In genomic region chr16:29721167-29721879, GRCh38 we compare ENCODE assay signal across 1 cellular context.
TF ChIP-seq lines count a peak whose summit lies in the region.

No MANE protein-coding gene starts in this region.

TF ChIP-seq in GM12878, 131 proteins besides CTCF, POLR2A, EP300 and RAD21:
- peak; percentile 69 for TF ChIP-seq CREB1 (IDR thresholded peaks at IDR 0.05; ENCODE audit: low read depth)
- peak; percentile 76 for TF ChIP-seq IKZF1 (conservative IDR thresholded peaks at IDR 0.05)
- peak; percentile 46; the same call in 1 of the 2 replicates for TF ChIP-seq RFX5 (IDR thresholded peaks at IDR 0.05; ENCODE audit: low read depth, low read length)
- TF ChIP-seq EED (IDR thresholded peaks at IDR 0.05; ENCODE audit: low read depth) = peak; percentile 32; the same call in 1 of the 2 replicates
- 0 out of 2 replicates have a peak, but pooled peaks have one; percentile 18 for TF ChIP-seq NBN (IDR thresholded peaks at IDR 0.05)
- TF ChIP-seq ATF7 (IDR thresholded peaks at IDR 0.05; ENCODE audit: low read depth) = peak; percentile 62
- TF ChIP-seq YY1 (IDR thresholded peaks at IDR 0.05; ENCODE audit: low read depth, low read length) = 0 out of 2 replicates have a peak, but pooled peaks have one; percentile 14
- TF ChIP-seq ZNF24 (IDR thresholded peaks at IDR 0.05) = 0 out of 2 replicates have a peak, but pooled peaks have one; percentile 14
- TF ChIP-seq SMC3 (IDR thresholded peaks at IDR 0.05; ENCODE audit: borderline replicate concordance, low read length) = peak; percentile 67
- TF ChIP-seq CREM (IDR thresholded peaks at IDR 0.05; ENCODE audit: low read depth) = peak; percentile 78
- peak; percentile 54 to 68 for TF ChIP-seq IKZF2 (IDR thresholded peaks at IDR 0.05)
- peak; percentile 28; the same call in 1 of the 2 replicates for TF ChIP-seq RUNX3 (IDR thresholded peaks at IDR 0.05; ENCODE audit: low read length)
- 0 out of 2 replicates have a peak, but pooled peaks have one; percentile 21 for TF ChIP-seq RELB (IDR thresholded peaks at IDR 0.05; ENCODE audit: low read depth)
